In genomic region chr1:29166291-29166878, GRCh38 we compare ENCODE assay signal across 15 cellular contexts. TPM values are rescaled to one million over a fixed set of nuclear protein-coding genes. Genes with fewer than 3 reads are reported as not detected.
A peak's percentile ranks its signal among the peaks of the same experiment; 100 is the strongest.
DNase-seq lines count a peak whose midpoint lies in the region; ATAC-seq and TF ChIP-seq lines count a peak whose summit lies in the region.
"Had no signal": no experiment of that assay in that cellular context is flagged by ENCODE, and none has a peak within 500 bp of the region (broad histone marks: within the 10 kb centered on the region; RNA-seq: fewer than 3 reads in every experiment).

No MANE protein-coding gene starts in this region.

- peak; percentile 59 for DNase-seq in endodermal cell
- no peak for DNase-seq in NCI-H1417 treated with DMSO at 0.1 percent for 48 hours (lab: John Stamatoyannopoulos, UW)
- no peak for DNase-seq in NCI-H2227 (lab: John Stamatoyannopoulos, UW; ENCODE audit: unreplicated experiment)
- no peak for DNase-seq in activated CD4-positive, alpha-beta T cell treated with anti-CD3 and anti-CD28 coated beads for 1 hour
- DNase-seq: BE2C; cortex of kidney; NCI-H2171; stimulated activated naive B cell treated with anti-CD40 and anti-IgM and Interleukin-4, amounts not matched to agents 10 μg/mL and 1 μg/mL and 100 μg/mL, for 72 hours had no signal

- peaks cover 50% of the 10 kb centered on the region for H3K36me3 Mint-ChIP-seq in endodermal cell (ENCODE audit: low read depth)

- no peaks in the 10 kb centered on the region for H3K9me3 ChIP-seq in BLaER1 treated with 17β-estradiol and CSF1 and Interleukin-3, amounts not matched to agents 10 nM and 100 nM (replicated peaks in 1 of 11)
- no peaks in the 10 kb centered on the region for H3K9me3 ChIP-seq in HUES6 (ENCODE audit: control insufficient read depth, insufficient read depth, low read depth, low read length)
- no peaks in the 10 kb centered on the region for H3K9me3 ChIP-seq in endodermal cell (ENCODE audit: control insufficient read depth, low read length)
- no peaks in the 10 kb centered on the region for H3K9me3 ChIP-seq in mesodermal cell (ENCODE audit: control insufficient read depth, low read length)
- H3K9me3 ChIP-seq: BE2C, prostate gland had no signal

- H3K4me3 ChIP-seq in BLaER1 treated with 17β-estradiol and CSF1 and Interleukin-3, amounts not matched to agents 10 nM and 100 nM = no peak overlapping the region
- no peak overlapping the region for H3K4me3 ChIP-seq in HUES6 (ENCODE audit: low read depth, low read length)
- no peak overlapping the region for H3K4me3 ChIP-seq in endodermal cell (ENCODE audit: low read length)
- H3K4me3 ChIP-seq in mesodermal cell (ENCODE audit: extremely low read depth, insufficient read depth, low read length, poor library complexity, severe bottlenecking) = no peak overlapping the region
- H3K4me3 ChIP-seq: prostate gland had no signal

- H3K4me3 Mint-ChIP-seq in endodermal cell = no peak overlapping the region
- H3K4me3 Mint-ChIP-seq: activated naive CD8-positive, alpha-beta T cell; stimulated activated naive B cell treated with anti-CD40 and anti-IgM and Interleukin-4, amounts not matched to agents 10 μg/mL and 1 μg/mL and 100 μg/mL, for 72 hours had no signal

- peak overlapping the region in 2 of 11 experiments; percentile 13 to 19; a peak in 4 of 22 replicates for H3K27ac ChIP-seq in BLaER1 treated with 17β-estradiol and CSF1 and Interleukin-3, amounts not matched to agents 10 nM and 100 nM
- H3K27ac ChIP-seq in HUES6 (ENCODE audit: low read depth, low read length) = peak overlapping the region; percentile 90
- peak overlapping the region; percentile 20 for H3K27ac ChIP-seq in endodermal cell (ENCODE audit: low read depth, low read length)
- peak overlapping the region; percentile 55 for H3K27ac ChIP-seq in mesodermal cell (ENCODE audit: low read depth, low read length, severe bottlenecking)
- H3K27ac ChIP-seq: prostate gland had no signal

- peak overlapping the region; percentile 91 for H3K27ac Mint-ChIP-seq in endodermal cell

- no peak for ATAC-seq in HG03095 (IDR thresholded peaks at IDR 0.05; ENCODE audit: unreplicated experiment)
- ATAC-seq: stimulated activated naive B cell treated with anti-CD40 and anti-IgM and Interleukin-4, amounts not matched to agents 10 μg/mL and 1 μg/mL and 100 μg/mL, for 72 hours had no signal

- peaks cover 69 to 94% (median 90%) of the 10 kb centered on the region in 11 experiments for H3K36me3 ChIP-seq in BLaER1 treated with 17β-estradiol and CSF1 and Interleukin-3, amounts not matched to agents 10 nM and 100 nM
- H3K36me3 ChIP-seq in HUES6 (ENCODE audit: control insufficient read depth, insufficient read depth, low read length) = peaks cover 62% of the 10 kb centered on the region
- H3K36me3 ChIP-seq in endodermal cell (ENCODE audit: control insufficient read depth, insufficient read depth, low read length) = peaks cover 92% of the 10 kb centered on the region
- H3K36me3 ChIP-seq in mesodermal cell (ENCODE audit: control insufficient read depth, insufficient read depth, low read length) = peaks cover 94% of the 10 kb centered on the region

- H3K9ac ChIP-seq in BLaER1 treated with 17β-estradiol and CSF1 and Interleukin-3, amounts not matched to agents 10 nM and 100 nM = peak overlapping the region in 4 of 11 experiments; percentile 7 to 41 (median 26); a peak in 4 of 22 replicates
- H3K9ac ChIP-seq in HUES6 (ENCODE audit: low read length) (peak overlapping the region; percentile 40), endodermal cell (ENCODE audit: extremely low read depth, low read length, poor library complexity, severe bottlenecking) (no peak overlapping the region)

- no peak for TF ChIP-seq CTCF in endodermal cell (conservative IDR thresholded peaks at IDR 0.05)

- H3K4me2 ChIP-seq in BLaER1 treated with 17β-estradiol and CSF1 and Interleukin-3, amounts not matched to agents 10 nM and 100 nM = peak overlapping the region in 8 of 11 experiments; percentile 10 to 73 (median 58); a peak in 14 of 22 replicates

- H3K4me1 Mint-ChIP-seq in endodermal cell = peaks cover 55% of the 10 kb centered on the region

- H3K27me3 Mint-ChIP-seq in endodermal cell (ENCODE audit: insufficient read depth) = no peaks in the 10 kb centered on the region
- H3K27me3 Mint-ChIP-seq: activated naive CD8-positive, alpha-beta T cell; stimulated activated naive B cell treated with anti-CD40 and anti-IgM and Interleukin-4, amounts not matched to agents 10 μg/mL and 1 μg/mL and 100 μg/mL, for 72 hours had no signal

- H3K9me3 Mint-ChIP-seq in endodermal cell = no peaks in the 10 kb centered on the region
- H3K9me3 Mint-ChIP-seq: stimulated activated naive B cell treated with anti-CD40 and anti-IgM and Interleukin-4, amounts not matched to agents 10 μg/mL and 1 μg/mL and 100 μg/mL, for 72 hours had no signal

- H4K20me1 ChIP-seq in BLaER1 treated with 17β-estradiol and CSF1 and Interleukin-3, amounts not matched to agents 10 nM and 100 nM = peaks cover 100% of the 10 kb centered on the region in 11 experiments

- no peaks in the 10 kb centered on the region for H3K27me3 ChIP-seq in BLaER1 treated with 17β-estradiol and CSF1 and Interleukin-3, amounts not matched to agents 10 nM and 100 nM
- H3K27me3 ChIP-seq in HUES6 (ENCODE audit: control insufficient read depth, insufficient read depth, low read length) (no peaks in the 10 kb centered on the region), endodermal cell (ENCODE audit: control insufficient read depth, insufficient read depth, low read length, poor library complexity, severe bottlenecking) (no peaks in the 10 kb centered on the region)
- H3K27me3 ChIP-seq: BE2C had no signal

- H3K4me1 ChIP-seq in BLaER1 treated with 17β-estradiol and CSF1 and Interleukin-3, amounts not matched to agents 10 nM and 100 nM = peaks cover 50 to 71% (median 57%) of the 10 kb centered on the region in 10 experiments
- peaks cover 72% of the 10 kb centered on the region for H3K4me1 ChIP-seq in HUES6 (ENCODE audit: control insufficient read depth, insufficient read depth, low read length)
- H3K4me1 ChIP-seq in endodermal cell (ENCODE audit: control insufficient read depth, insufficient read depth, low read length) = peaks cover 11% of the 10 kb centered on the region
- peaks cover 44% of the 10 kb centered on the region for H3K4me1 ChIP-seq in mesodermal cell (ENCODE audit: control insufficient read depth, insufficient read depth, low read length, poor library complexity, severe bottlenecking)
- H3K4me1 ChIP-seq: BE2C had no signal

- WGBS in endodermal cell (ENCODE audit: insufficient coverage in 1 of 2, insufficient read length in 1 of 2), 2 experiments = 85 to 87% methylated on average over 8 to 9 of the region's 9 CpGs
- WGBS in mesodermal cell (ENCODE audit: insufficient coverage in 2 of 2), 2 experiments = 81 to 86% methylated on average over 5 to 9 of the region's 9 CpGs

RNA-seq across cellular contexts. Expression of gene SRSF4, which starts 15.3 kb away (rescaled TPM):
- total RNA-seq in endodermal cell = 100 to 1,000 TPM in 1 of 2 donors, 10 to 100 TPM in 1; 89.1 to 107 TPM
- polyA plus RNA-seq in endodermal cell (2013, experiment 1 of 2) = 101 TPM
- polyA plus RNA-seq in endodermal cell (2013, experiment 2 of 2) = 85.0 TPM
- 100 TPM for polyA plus RNA-seq in mesodermal cell (2013, experiment 1 of 2)
- 99.0 TPM for polyA plus RNA-seq in mesodermal cell (2013, experiment 2 of 2)

RNA-seq across cellular contexts. Expression of gene TMEM200B, which starts 42.7 kb away (rescaled TPM):
- 10 to 100 TPM; 36.0 to 49.4 TPM for total RNA-seq in endodermal cell
- polyA plus RNA-seq in endodermal cell (2013, experiment 1 of 2) = 8.4 TPM
- 8.4 TPM for polyA plus RNA-seq in endodermal cell (2013, experiment 2 of 2)
- 34.0 TPM for polyA plus RNA-seq in mesodermal cell (2013, experiment 1 of 2)
- 37.8 TPM for polyA plus RNA-seq in mesodermal cell (2013, experiment 2 of 2)
- total RNA-seq: MCF 10A had no signal
